9 cellular contexts compared by ENCODE assay signal in the genomic region with DNA sequence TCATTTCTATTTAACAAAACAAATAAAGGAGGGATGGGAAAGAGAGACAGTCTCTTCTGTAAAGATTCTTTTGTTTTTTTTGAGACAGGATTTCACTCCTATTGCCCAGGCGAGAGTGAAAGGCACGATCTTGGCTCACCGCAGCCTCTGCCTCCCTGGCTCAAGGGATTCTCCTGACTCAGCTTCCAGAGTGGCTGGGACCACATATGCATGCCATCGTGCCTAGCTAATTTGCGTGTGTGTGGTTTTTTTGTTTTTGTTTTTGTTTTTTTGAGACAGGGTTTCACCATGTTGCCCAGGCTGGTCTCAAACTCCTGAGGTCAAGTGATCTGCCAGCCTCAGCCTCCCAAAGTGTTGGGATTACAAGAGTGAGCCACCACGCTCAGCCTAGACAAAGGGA. TPM values are rescaled to one million over a fixed set of nuclear protein-coding genes. Genes with fewer than 3 reads are reported as not detected.
A peak's percentile ranks its signal among the peaks of the same experiment; 100 is the strongest.
DNase-seq lines count a peak whose midpoint lies in the region; ATAC-seq and TF ChIP-seq lines count a peak whose summit lies in the region.
"Had no signal": no experiment of that assay in that cellular context is flagged by ENCODE, and none has a peak within 500 bp of the region (broad histone marks: within the 10 kb centered on the region; RNA-seq: fewer than 3 reads in every experiment).

No MANE protein-coding gene starts in this region.

- peak overlapping the region; percentile 67 for H3K4me3 Mint-ChIP-seq in HFFc6
- H3K4me3 Mint-ChIP-seq in T-helper 2 cell treated with Interferon-gamma antibody and Interleukin-4, amounts not matched to agents 5 μg/mL and 100 μg/mL, for 36 hours, result no peak overlapping the region

- no peaks in the 10 kb centered on the region for H3K9me3 Mint-ChIP-seq in HFFc6
- H3K9me3 Mint-ChIP-seq in T-helper 2 cell treated with Interferon-gamma antibody and Interleukin-4, amounts not matched to agents 5 μg/mL and 100 μg/mL, for 36 hours, result no peaks in the 10 kb centered on the region

- no peak overlapping the region for H3K4me3 ChIP-seq in upper lobe of right lung

- peaks cover 34% of the 10 kb centered on the region for H3K4me1 ChIP-seq in upper lobe of right lung

- no peak overlapping the region for H3K27ac ChIP-seq in upper lobe of right lung

- no peaks in the 10 kb centered on the region for H3K27me3 ChIP-seq in upper lobe of right lung

- DNase-seq in AG20443 (ENCODE audit: low spot score) (peak; percentile 58), HFFc6 (peak; percentile 74), brain pericyte (ENCODE audit: low read depth, low spot score) (peak; percentile 63), kidney tubule cell (ENCODE audit: low spot score) (peak; percentile 74), NOMO-1 treated with DMSO at 0.1 percent for 48 hours (lab: John Stamatoyannopoulos, UW; ENCODE audit: unreplicated experiment) (no peak), upper lobe of right lung (no peak)
- DNase-seq in T-helper 2 cell treated with Interferon-gamma antibody and Interleukin-4, amounts not matched to agents 5 μg/mL and 100 μg/mL, for 36 hours (ENCODE audit: low spot score), result no peak
- DNase-seq: NCI-H526 treated with DMSO at 0.1 percent for 48 hours had no signal

- no peaks in the 10 kb centered on the region for H3K9me3 ChIP-seq in upper lobe of right lung

- ATAC-seq in HG03442 (IDR thresholded peaks at IDR 0.05; ENCODE audit: unreplicated experiment), result no peak
- ATAC-seq in upper lobe of right lung, result no peak

- TF ChIP-seq CTCF in HFFc6 (IDR thresholded peaks at IDR 0.05) (no peak), upper lobe of right lung (IDR thresholded peaks at IDR 0.05) (no peak)

- intact Hi-C loops in upper lobe of right lung (cut with DNase I), result no loop called here

- no peaks in the 10 kb centered on the region for H3K36me3 Mint-ChIP-seq in HFFc6 (ENCODE audit: low read depth)
- peaks cover 3% of the 10 kb centered on the region for H3K36me3 Mint-ChIP-seq in T-helper 2 cell treated with Interferon-gamma antibody and Interleukin-4, amounts not matched to agents 5 μg/mL and 100 μg/mL, for 36 hours (ENCODE audit: low read depth)

- no peaks in the 10 kb centered on the region for H3K36me3 ChIP-seq in upper lobe of right lung

- peak overlapping the region; percentile 82 for H3K27ac Mint-ChIP-seq in HFFc6
- H3K27ac Mint-ChIP-seq in T-helper 2 cell treated with Interferon-gamma antibody and Interleukin-4, amounts not matched to agents 5 μg/mL and 100 μg/mL, for 36 hours, result no peak overlapping the region

- H3K4me1 Mint-ChIP-seq in HFFc6 (ENCODE audit: low read depth), result peaks cover 64% of the 10 kb centered on the region
- H3K4me1 Mint-ChIP-seq in T-helper 2 cell treated with Interferon-gamma antibody and Interleukin-4, amounts not matched to agents 5 μg/mL and 100 μg/mL, for 36 hours (ENCODE audit: low read depth), result peaks cover 28% of the 10 kb centered on the region

- H3K27me3 Mint-ChIP-seq in HFFc6 (ENCODE audit: insufficient read depth), result no peaks in the 10 kb centered on the region
- no peaks in the 10 kb centered on the region for H3K27me3 Mint-ChIP-seq in T-helper 2 cell treated with Interferon-gamma antibody and Interleukin-4, amounts not matched to agents 5 μg/mL and 100 μg/mL, for 36 hours (ENCODE audit: low read depth)

RNA-seq across cellular contexts. Expression of a gene that starts 23.3 kb away (rescaled TPM):
- total RNA-seq in HFFc6 (2021; fragmentation: NEBNext Ultra II Directional; extraction: Animal tissue kit (Norgen Biotek cat#: 25700)), result 10 to 100 TPM; 33.7 to 45.3 (median 43.8) TPM
- total RNA-seq in upper lobe of right lung, result 40.8 TPM

Comparison
In these comparisons a context has a peak if more than half of its experiments do, and no peak if none do; other contexts are left out.
1. DNase-seq: peak in AG20443 (single experiment), HFFc6 (single experiment), brain pericyte (single experiment) and kidney tubule cell (single experiment); none in NOMO-1 treated with DMSO at 0.1 percent for 48 hours (single experiment), upper lobe of right lung (single experiment) and T-helper 2 cell treated with Interferon-gamma antibody and Interleukin-4, amounts not matched to agents 5 μg/mL and 100 μg/mL, for 36 hours (single experiment).